Comparison of ENCODE assay signal across 9 cellular contexts in genomic region chr16:89315271-89315670, GRCh38.
DNase-seq lines count a peak whose midpoint lies in the region; ATAC-seq, FAIRE-seq and TF ChIP-seq lines count a peak whose summit lies in the region.
"Had no signal": no experiment of that assay in that cellular context is flagged by ENCODE, and none has a peak within 500 bp of the region (broad histone marks: within the 10 kb centered on the region; RNA-seq: fewer than 3 reads in every experiment).

No MANE protein-coding gene starts in this region.

- H3K36me3 ChIP-seq in kidney (ENCODE audit: control insufficient read depth in 1 of 2, insufficient read depth in 2 of 2, low read length in 2 of 2) (peaks cover 6 to 9% of the 10 kb centered on the region in 2 donors), thymus (ENCODE audit: control insufficient read depth, insufficient read depth) (peaks cover 20% of the 10 kb centered on the region)

- peak overlapping the region; percentile 84 for H3K27ac Mint-ChIP-seq in activated naive CD4-positive, alpha-beta T cell treated with anti-CD3 and anti-CD28 coated beads for 36 hours
- H3K27ac Mint-ChIP-seq in activated naive CD4-positive, alpha-beta T cell treated with anti-CD3 and anti-CD28 coated beads, Interleukin-2, amount 50 U/mL, for 72 hours = peak overlapping the region; percentile 94 to 97

- peaks cover 41% of the 10 kb centered on the region for H3K36me3 Mint-ChIP-seq in activated naive CD4-positive, alpha-beta T cell treated with anti-CD3 and anti-CD28 coated beads for 36 hours (ENCODE audit: low read depth)
- peaks cover 7 to 24% of the 10 kb centered on the region in 2 donors for H3K36me3 Mint-ChIP-seq in activated naive CD4-positive, alpha-beta T cell treated with anti-CD3 and anti-CD28 coated beads, Interleukin-2, amount 50 U/mL, for 72 hours

- H3K27ac ChIP-seq in kidney (ENCODE audit: low read depth in 2 of 2, low read length in 2 of 2) (peak overlapping the region; percentile 9 to 35), thymus (ENCODE audit: low read depth) (peak overlapping the region; percentile 73)

- H3K4me3 ChIP-seq in kidney (ENCODE audit: low read length in 2 of 2) = no peak overlapping the region
- no peak overlapping the region for H3K4me3 ChIP-seq in thymus (ENCODE audit: low read length)

- 85% methylated on average over 19 of the region's 19 CpGs for WGBS in thymus

- H3K4me1 ChIP-seq in kidney (ENCODE audit: control insufficient read depth in 1 of 2, insufficient read depth in 1 of 2, low read depth in 1 of 2, low read length in 2 of 2) (peaks cover 10 to 49% of the 10 kb centered on the region in 2 donors), thymus (ENCODE audit: control insufficient read depth, insufficient read depth, low read length) (peaks cover 54% of the 10 kb centered on the region)

- ATAC-seq in activated naive CD4-positive, alpha-beta T cell treated with anti-CD3 and anti-CD28 coated beads, Interleukin-2, amount 50 U/mL, for 72 hours = no peak

- no peak for FAIRE-seq in kidney (lab: Jason Lieb, UNC)

- intact Hi-C loops in activated naive CD4-positive, alpha-beta T cell treated with anti-CD3 and anti-CD28 coated beads for 36 hours (cut with micrococcal nuclease) = loop anchor here (10.0 kb wide), 1 partner anchor 200 kb away; no protein-coding TSS in a partner anchor
- intact Hi-C loops in kidney (cut with DNase I) = no loop called here

- H3K9me3 Mint-ChIP-seq in activated naive CD4-positive, alpha-beta T cell treated with anti-CD3 and anti-CD28 coated beads for 36 hours = no peaks in the 10 kb centered on the region
- H3K9me3 Mint-ChIP-seq in activated naive CD4-positive, alpha-beta T cell treated with anti-CD3 and anti-CD28 coated beads, Interleukin-2, amount 50 U/mL, for 72 hours = no peaks in the 10 kb centered on the region

- H3K27me3 Mint-ChIP-seq in activated naive CD4-positive, alpha-beta T cell treated with anti-CD3 and anti-CD28 coated beads for 36 hours (ENCODE audit: low read depth) = no peaks in the 10 kb centered on the region

- H3K27me3 ChIP-seq in thymus (ENCODE audit: control insufficient read depth, insufficient read depth) = no peaks in the 10 kb centered on the region

- DNase-seq in activated naive CD4-positive, alpha-beta T cell treated with anti-CD3 and anti-CD28 coated beads for 36 hours = no peak
- DNase-seq in activated naive CD4-positive, alpha-beta T cell treated with anti-CD3 and anti-CD28 coated beads, Interleukin-2, amount 50 U/mL, for 16 hours = no peak
- no peak for DNase-seq in activated naive CD4-positive, alpha-beta T cell treated with anti-CD3 and anti-CD28 coated beads, Interleukin-2, amount 50 U/mL, for 72 hours (ENCODE audit: low spot score in 2 of 2)
- peak; percentile 72 for DNase-seq in kidney
- DNase-seq in NCI-H2196 (lab: John Stamatoyannopoulos, UW; ENCODE audit: unreplicated experiment) = no peak
- DNase-seq in NCI-H1092 treated with DMSO at 0.1 percent for 48 hours (lab: John Stamatoyannopoulos, UW) = no peak
- no peak for DNase-seq in putamen (ENCODE audit: low spot score)
- DNase-seq: midbrain had no signal

- H3K4me1 Mint-ChIP-seq in activated naive CD4-positive, alpha-beta T cell treated with anti-CD3 and anti-CD28 coated beads for 36 hours (ENCODE audit: low read depth) = peaks cover 74% of the 10 kb centered on the region

- H3K9me3 ChIP-seq in kidney (ENCODE audit: control insufficient read depth in 1 of 2, low read length in 2 of 2) (no peaks in the 10 kb centered on the region), thymus (ENCODE audit: control insufficient read depth) (no peaks in the 10 kb centered on the region)

- no peak overlapping the region for H3K9ac ChIP-seq in kidney (ENCODE audit: low read length in 2 of 2)

- H3K4me3 Mint-ChIP-seq in activated naive CD4-positive, alpha-beta T cell treated with anti-CD3 and anti-CD28 coated beads for 36 hours = no peak overlapping the region

- no peak for TF ChIP-seq CTCF in kidney (IDR thresholded peaks at IDR 0.05; ENCODE audit: borderline replicate concordance, extremely low read depth, insufficient read depth)

- CTCF ChIA-PET in activated naive CD4-positive, alpha-beta T cell treated with anti-CD3 and anti-CD28 coated beads for 36 hours (lab: Charles Lee) = interaction anchor here (1.1 to 3.9 kb wide), 4 partner anchors 26 to 194 kb away, joined by 4 to 15 read pairs (median 4); partner anchors contain the start of gene SPG7
